In the genomic region with DNA sequence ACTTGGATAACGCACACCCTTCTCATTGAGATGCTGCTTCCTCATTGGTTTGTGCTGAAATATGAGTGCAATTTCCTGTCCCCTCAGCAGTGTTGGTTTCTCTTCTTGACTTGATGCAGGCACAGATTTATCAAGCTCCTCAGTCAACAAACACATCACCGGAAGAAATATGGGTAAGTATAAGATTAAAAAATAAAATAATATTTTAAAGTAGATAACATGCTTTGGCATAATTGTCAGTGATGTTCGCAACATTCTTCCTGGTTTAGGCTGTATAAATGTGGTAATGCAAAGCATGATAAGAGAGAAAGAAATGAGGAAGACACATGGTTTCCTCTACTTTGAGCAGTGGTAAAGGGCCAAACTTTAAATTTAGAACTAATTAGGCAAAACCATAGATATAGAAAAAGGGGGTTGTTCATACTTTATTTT, we compare ENCODE assay signal across 9 cellular contexts. TPM values are rescaled to one million over a fixed set of nuclear protein-coding genes. Genes with fewer than 3 reads are reported as not detected.
DNase-seq lines count a peak whose midpoint lies in the region; ATAC-seq lines count a peak whose summit lies in the region.
"Had no signal": no experiment of that assay in that cellular context is flagged by ENCODE, and none has a peak within 500 bp of the region (broad histone marks: within the 10 kb centered on the region; RNA-seq: fewer than 3 reads in every experiment).

A gene with protein sequence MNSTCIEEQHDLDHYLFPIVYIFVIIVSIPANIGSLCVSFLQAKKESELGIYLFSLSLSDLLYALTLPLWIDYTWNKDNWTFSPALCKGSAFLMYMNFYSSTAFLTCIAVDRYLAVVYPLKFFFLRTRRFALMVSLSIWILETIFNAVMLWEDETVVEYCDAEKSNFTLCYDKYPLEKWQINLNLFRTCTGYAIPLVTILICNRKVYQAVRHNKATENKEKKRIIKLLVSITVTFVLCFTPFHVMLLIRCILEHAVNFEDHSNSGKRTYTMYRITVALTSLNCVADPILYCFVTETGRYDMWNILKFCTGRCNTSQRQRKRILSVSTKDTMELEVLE (plus strand): TSS at position 86 of the 432 bp plus-strand sequence. CDS start 5,713 bp downstream, outside the sequence.

- H3K36me3 Mint-ChIP-seq in T-helper 1 cell treated with Interleukin-12 subunit alpha and Interleukin-12 subunit beta and Interleukin-4 antibody, amounts not matched to agents 30 μg/mL and 1 μg/mL, for 36 hours (ENCODE audit: low read depth) = peaks cover 33% of the 10 kb centered on the region

- H3K36me3 ChIP-seq in aorta (ENCODE audit: control insufficient read depth in 1 of 2, insufficient read depth in 2 of 2, low read length in 1 of 2) = no peaks in the 10 kb centered on the region

- H3K27me3 ChIP-seq in aorta (ENCODE audit: control insufficient read depth in 1 of 2, insufficient read depth in 2 of 2, low read length in 1 of 2) = peaks cover 0 to 1% of the 10 kb centered on the region in 2 donors

- no peaks in the 10 kb centered on the region for H3K4me1 ChIP-seq in aorta (ENCODE audit: control insufficient read depth in 1 of 2, insufficient read depth in 2 of 2, low read length in 2 of 2)

- no peak within 1 kb of the TSS for H3K4me3 ChIP-seq in aorta (ENCODE audit: low read length in 2 of 2)

- ATAC-seq in GM18868 (IDR thresholded peaks at IDR 0.05; ENCODE audit: unreplicated experiment) (peak; percentile 75), HG03060 (IDR thresholded peaks at IDR 0.05; ENCODE audit: low read depth, unreplicated experiment) (peak; percentile 56), left colon (peak; percentile 40), aorta (ENCODE audit: low FRiP score) (no peak)

- peak within 1 kb of the TSS; percentile 94 for H3K27ac Mint-ChIP-seq in T-helper 1 cell treated with Interleukin-12 subunit alpha and Interleukin-12 subunit beta and Interleukin-4 antibody, amounts not matched to agents 30 μg/mL and 1 μg/mL, for 36 hours

- peak within 1 kb of the TSS; percentile 91 for H3K4me3 Mint-ChIP-seq in T-helper 1 cell treated with Interleukin-12 subunit alpha and Interleukin-12 subunit beta and Interleukin-4 antibody, amounts not matched to agents 30 μg/mL and 1 μg/mL, for 36 hours

- intact Hi-C loops in left colon (cut with DNase I, micrococcal nuclease) = no loop called here
- intact Hi-C loops in aorta (cut with DNase I) = no loop called here

- no peak within 1 kb of the TSS for H3K27ac ChIP-seq in aorta (ENCODE audit: low read depth in 1 of 2, low read length in 2 of 2)
- H3K27ac ChIP-seq: epithelial cell of prostate had no signal

- DNase-seq in AG20443 (ENCODE audit: low spot score) (peak; percentile 14), left colon (no peak), aorta (no peak), kidney tubule cell (ENCODE audit: low spot score) (no peak), COR-L47 (lab: John Stamatoyannopoulos, UW) (no peak)

- 25 to 36% methylated on average over 3 of the region's 3 CpGs for WGBS in aorta, 2 donors

- H3K9me3 ChIP-seq in aorta (ENCODE audit: control insufficient read depth, low read length) = no peaks in the 10 kb centered on the region

- H3K4me1 Mint-ChIP-seq in T-helper 1 cell treated with Interleukin-12 subunit alpha and Interleukin-12 subunit beta and Interleukin-4 antibody, amounts not matched to agents 30 μg/mL and 1 μg/mL, for 36 hours (ENCODE audit: low read depth) = peaks cover 54% of the 10 kb centered on the region

- no peaks in the 10 kb centered on the region for H3K27me3 Mint-ChIP-seq in T-helper 1 cell treated with Interleukin-12 subunit alpha and Interleukin-12 subunit beta and Interleukin-4 antibody, amounts not matched to agents 30 μg/mL and 1 μg/mL, for 36 hours (ENCODE audit: low read depth)

- no peaks in the 10 kb centered on the region for H3K9me3 Mint-ChIP-seq in T-helper 1 cell treated with Interleukin-12 subunit alpha and Interleukin-12 subunit beta and Interleukin-4 antibody, amounts not matched to agents 30 μg/mL and 1 μg/mL, for 36 hours

RNA-seq across cellular contexts. Expression of the gene that starts here (rescaled TPM):
- total RNA-seq in left colon (1 to 10 TPM in 1 of 2 donors, under 1 TPM in 1; 0.18 to 1.5 TPM), aorta (1 to 10 TPM; 2.8 to 3.9 TPM)
- polyA plus RNA-seq in aorta = 1 to 10 TPM in 1 of 2 donors, under 1 TPM in 1; 0.28 to 1.9 TPM
